12 cellular contexts compared by ENCODE assay signal in genomic region chr19:51751655-51752054, GRCh38. TPM values are rescaled to one million over a fixed set of nuclear protein-coding genes. Genes with fewer than 3 reads are reported as not detected.
DNase-seq lines count a peak whose midpoint lies in the region; ATAC-seq, FAIRE-seq and TF ChIP-seq lines count a peak whose summit lies in the region.
"Had no signal": no experiment of that assay in that cellular context is flagged by ENCODE, and none has a peak within 500 bp of the region (broad histone marks: within the 10 kb centered on the region; RNA-seq: fewer than 3 reads in every experiment).

A gene with protein sequence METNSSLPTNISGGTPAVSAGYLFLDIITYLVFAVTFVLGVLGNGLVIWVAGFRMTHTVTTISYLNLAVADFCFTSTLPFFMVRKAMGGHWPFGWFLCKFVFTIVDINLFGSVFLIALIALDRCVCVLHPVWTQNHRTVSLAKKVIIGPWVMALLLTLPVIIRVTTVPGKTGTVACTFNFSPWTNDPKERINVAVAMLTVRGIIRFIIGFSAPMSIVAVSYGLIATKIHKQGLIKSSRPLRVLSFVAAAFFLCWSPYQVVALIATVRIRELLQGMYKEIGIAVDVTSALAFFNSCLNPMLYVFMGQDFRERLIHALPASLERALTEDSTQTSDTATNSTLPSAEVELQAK (minus strand): TSS chr19:51751878. CDS start chr19:51746994, 4,884 bp downstream.

- intact Hi-C loops in Right ventricle myocardium inferior (cut with DNase I), result no loop called here
- intact Hi-C loops in cardiac septum (cut with DNase I), result no loop called here
- intact Hi-C loops in vagina (cut with DNase I), result no loop called here

- H3K27ac ChIP-seq in vagina, result no peak within 1 kb of the TSS

- ATAC-seq in Right ventricle myocardium inferior, result peak; percentile 69
- ATAC-seq in GM19467 (IDR thresholded peaks at IDR 0.05; ENCODE audit: unreplicated experiment), result no peak

- no peaks in the 10 kb centered on the region for H3K4me1 ChIP-seq in vagina

- H3K36me3 ChIP-seq in bronchial epithelial cell (ENCODE audit: control insufficient read depth, insufficient read depth, low read length) (no peaks in the 10 kb centered on the region), vagina (no peaks in the 10 kb centered on the region)

- H3K4me3 ChIP-seq in bronchial epithelial cell (ENCODE audit: low read depth, low read length) (no peak within 1 kb of the TSS), vagina (no peak within 1 kb of the TSS)

- no peak for FAIRE-seq in bronchial epithelial cell (lab: Jason Lieb, UNC)
- FAIRE-seq: A204.1, TTC549 had no signal

- H3K27me3 ChIP-seq in bronchial epithelial cell (ENCODE audit: control insufficient read depth, insufficient read depth, low read length), result no peaks in the 10 kb centered on the region
- H3K27me3 ChIP-seq in vagina, result no peaks in the 10 kb centered on the region

- TF ChIP-seq POLR2A in vagina (IDR thresholded peaks at IDR 0.05), result no peak

- DNase-seq in Right ventricle myocardium inferior (ENCODE audit: missing footprints) (no peak), cardiac septum (ENCODE audit: low spot score) (no peak), bronchial epithelial cell (ENCODE audit: low read depth) (peak; percentile 10), medulla oblongata (ENCODE audit: extremely low spot score) (peak; percentile 81), vagina (ENCODE audit: extremely low spot score in 2 of 2) (no peak), NCI-H774 (lab: John Stamatoyannopoulos, UW) (no peak), DMS 273 (lab: John Stamatoyannopoulos, UW; ENCODE audit: unreplicated experiment) (no peak)
- DNase-seq: activated naive CD4-positive, alpha-beta T cell treated with anti-CD3 and anti-CD28 coated beads, Interleukin-2, amount 10 ng/mL, durations not matched to agents 7 days and 5 days; erythroblast had no signal

- no peaks in the 10 kb centered on the region for H3K9me3 ChIP-seq in vagina

- no peak for TF ChIP-seq CTCF in bronchial epithelial cell (IDR thresholded peaks at IDR 0.05; ENCODE audit: insufficient read depth, low read length, severe bottlenecking)
- TF ChIP-seq CTCF in vagina (IDR thresholded peaks at IDR 0.05), result no peak

RNA-seq across cellular contexts. Expression of the gene that starts here (rescaled TPM):
- total RNA-seq in Right ventricle myocardium inferior, result 5.3 TPM
- total RNA-seq in cardiac septum, result 5.4 TPM
- total RNA-seq in bronchial epithelial cell, result not detected in 2 replicates
- 12.8 TPM for total RNA-seq in vagina

Comparison
In these comparisons a context has a peak if more than half of its experiments do, and no peak if none do; other contexts are left out.
1. Peak in DNase-seq in bronchial epithelial cell; RNA of the gene not detected or under 1 TPM.